ENCODE assay signal across 10 cellular contexts in genomic region chr18:58996131-58996632, GRCh38.
A peak's percentile ranks its signal among the peaks of the same experiment; 100 is the strongest.
DNase-seq lines count a peak whose midpoint lies in the region; ATAC-seq, FAIRE-seq and TF ChIP-seq lines count a peak whose summit lies in the region.
"Had no signal": no experiment of that assay in that cellular context is flagged by ENCODE, and none has a peak within 500 bp of the region (broad histone marks: within the 10 kb centered on the region; RNA-seq: fewer than 3 reads in every experiment).

No MANE protein-coding gene starts in this region.

- no peak for ATAC-seq in HG02852 (IDR thresholded peaks at IDR 0.05; ENCODE audit: unreplicated experiment)

- H3K27me3 ChIP-seq in ACC112 (ENCODE audit: insufficient read depth, low read length) (no peaks in the 10 kb centered on the region), bronchial epithelial cell (ENCODE audit: control insufficient read depth, insufficient read depth, low read length) (no peaks in the 10 kb centered on the region), keratinocyte (ENCODE audit: control insufficient read depth, extremely low read depth, insufficient read depth, low read length) (no peaks in the 10 kb centered on the region)

- TF ChIP-seq CTCF in bronchial epithelial cell (IDR thresholded peaks at IDR 0.05; ENCODE audit: insufficient read depth, low read length, severe bottlenecking) (no peak), keratinocyte (optimal IDR thresholded peaks at IDR 0.05 in 1 of 3, IDR thresholded peaks at IDR 0.05 in 1 of 3, conservative IDR thresholded peaks at IDR 0.05 in 1 of 3; ENCODE audit: extremely low read depth in 1 of 3, insufficient read depth in 2 of 3, low read length in 3 of 3) (no peak), glutamatergic neuron (IDR thresholded peaks at IDR 0.05; ENCODE audit: partially characterized antibody, unreplicated experiment) (no peak)

- no peaks in the 10 kb centered on the region for H3K27me3 Mint-ChIP-seq in glutamatergic neuron (ENCODE audit: unreplicated experiment)

- peak; percentile 63 for DNase-seq in HS-27A (ENCODE audit: low read depth)
- DNase-seq in bronchial epithelial cell (ENCODE audit: low read depth), result peak; percentile 35
- no peak for DNase-seq in keratinocyte (ENCODE audit: low read depth, low spot score)
- no peak for DNase-seq in kidney tubule cell (ENCODE audit: low spot score)
- DNase-seq in stimulated activated CD8-positive, alpha-beta memory T cell treated with anti-CD3 and anti-CD28 coated beads, Interleukin-4, amount 100 ng/mL, for 48 hours, result no peak
- DNase-seq in glutamatergic neuron, result no peak
- DNase-seq: CD4-positive, alpha-beta memory T cell had no signal

- no peak overlapping the region for H3K9ac ChIP-seq in keratinocyte (ENCODE audit: control insufficient read depth, extremely low read depth, insufficient read depth, low read length)

- H3K4me1 ChIP-seq in ACC112 (ENCODE audit: control insufficient read depth, insufficient read depth, low read length, unreplicated experiment) (peaks cover 69% of the 10 kb centered on the region), keratinocyte (ENCODE audit: control insufficient read depth, extremely low read depth, insufficient read depth, low read length) (peaks cover 40% of the 10 kb centered on the region)

- no peaks in the 10 kb centered on the region for H3K9me3 Mint-ChIP-seq in glutamatergic neuron (ENCODE audit: unreplicated experiment)

- H3K36me3 ChIP-seq in ACC112 (ENCODE audit: insufficient read depth, low read length) (no peaks in the 10 kb centered on the region), bronchial epithelial cell (ENCODE audit: control insufficient read depth, insufficient read depth, low read length) (no peaks in the 10 kb centered on the region), keratinocyte (ENCODE audit: control insufficient read depth in 2 of 2, extremely low read depth in 1 of 2, insufficient read depth in 2 of 2, low read length in 2 of 2) (no peaks in the 10 kb centered on the region)

- H3K9me3 ChIP-seq in keratinocyte (ENCODE audit: control insufficient read depth, low read depth, low read length), result no peaks in the 10 kb centered on the region

- peaks cover 6% of the 10 kb centered on the region for H3K4me1 Mint-ChIP-seq in glutamatergic neuron (ENCODE audit: low read depth, unreplicated experiment)
- H3K4me1 Mint-ChIP-seq: CD4-positive, alpha-beta memory T cell had no signal

- H4K20me1 ChIP-seq in keratinocyte (ENCODE audit: control insufficient read depth, extremely low read depth, insufficient read depth, low read length), result no peaks in the 10 kb centered on the region

- H2AFZ ChIP-seq in ACC112 (ENCODE audit: low read length, unreplicated experiment) (no peak overlapping the region), keratinocyte (ENCODE audit: control insufficient read depth, low read length) (no peak overlapping the region)

- dilution Hi-C loops in keratinocyte (cut with MboI; ENCODE audit: extremely low pct_ligation_motif_present, low sequenced_read_pairs), result no loop called here

- FAIRE-seq in bronchial epithelial cell (lab: Jason Lieb, UNC) (peak; percentile 43), keratinocyte (lab: Jason Lieb, UNC) (peak; percentile 26)

- no peaks in the 10 kb centered on the region for H3K9me1 ChIP-seq in keratinocyte (ENCODE audit: control insufficient read depth, extremely low read depth, insufficient read depth, low read length)

- no peak overlapping the region for H3K4me2 ChIP-seq in keratinocyte (ENCODE audit: control insufficient read depth, extremely low read depth, insufficient read depth, low read depth, low read length)

- no peak overlapping the region for H3K4me3 Mint-ChIP-seq in glutamatergic neuron (ENCODE audit: unreplicated experiment)
- H3K4me3 Mint-ChIP-seq: CD4-positive, alpha-beta memory T cell had no signal

- H3K36me3 Mint-ChIP-seq in glutamatergic neuron (ENCODE audit: unreplicated experiment), result peaks cover 4% of the 10 kb centered on the region
- H3K36me3 Mint-ChIP-seq: CD4-positive, alpha-beta memory T cell had no signal

- H3K79me2 ChIP-seq in ACC112 (ENCODE audit: control insufficient read depth, insufficient read depth, low read length, unreplicated experiment), result no peaks in the 10 kb centered on the region
- no peaks in the 10 kb centered on the region for H3K79me2 ChIP-seq in keratinocyte (ENCODE audit: control insufficient read depth, insufficient read depth, low read length)

- H3K27ac ChIP-seq in ACC112 (ENCODE audit: low read depth, low read length), result peak overlapping the region; percentile 98
- H3K27ac ChIP-seq in keratinocyte (ENCODE audit: control insufficient read depth, insufficient read depth, low read length), result no peak overlapping the region
- H3K27ac ChIP-seq: HL-60 had no signal

- no peak overlapping the region for H3K27ac Mint-ChIP-seq in glutamatergic neuron (ENCODE audit: unreplicated experiment)
- H3K27ac Mint-ChIP-seq: CD4-positive, alpha-beta memory T cell had no signal

- H3K4me3 ChIP-seq in ACC112 (ENCODE audit: low read depth, low read length), result peak overlapping the region; percentile 23; the same call in 1 of the 2 replicates
- H3K4me3 ChIP-seq in bronchial epithelial cell (ENCODE audit: low read depth, low read length), result no peak overlapping the region
- H3K4me3 ChIP-seq in keratinocyte (ENCODE audit: control insufficient read depth in 2 of 3, extremely low read depth in 1 of 3, insufficient read depth in 2 of 3, low read depth in 1 of 3, low read length in 3 of 3), result no peak overlapping the region

Comparison
In these comparisons a context has a peak if more than half of its experiments do, and no peak if none do; other contexts are left out.
1. DNase-seq: peak in HS-27A (single experiment) and bronchial epithelial cell (single experiment); none in keratinocyte (single experiment), kidney tubule cell (single experiment), stimulated activated CD8-positive, alpha-beta memory T cell treated with anti-CD3 and anti-CD28 coated beads, Interleukin-4, amount 100 ng/mL, for 48 hours (single experiment) and glutamatergic neuron (single experiment).